Comparison of ENCODE assay signal across 21 cellular contexts in the genomic region with DNA sequence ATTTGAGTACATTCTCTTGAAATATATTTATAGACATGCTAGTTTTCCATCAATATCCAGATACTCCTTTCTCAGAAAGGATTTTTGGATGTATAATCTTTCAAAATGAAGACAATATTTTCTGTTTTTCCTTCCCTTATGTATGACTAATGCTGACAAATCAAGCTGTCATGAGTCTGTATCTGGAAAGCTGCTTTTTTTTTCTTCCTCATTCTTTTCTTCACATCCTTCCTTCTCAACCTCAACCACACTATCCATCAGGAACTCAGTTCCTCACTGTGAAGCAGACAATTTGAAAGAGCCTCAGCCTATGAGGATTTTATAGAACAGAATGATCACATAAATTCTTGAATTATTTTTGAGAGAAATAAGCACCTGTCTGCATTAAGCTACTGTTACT.
"Had no signal": no experiment of that assay in that cellular context is flagged by ENCODE, and none has a peak within 500 bp of the region (broad histone marks: within the 10 kb centered on the region; RNA-seq: fewer than 3 reads in every experiment).

No MANE protein-coding gene starts in this region.

- H3K9me3 Mint-ChIP-seq: activated CD4-positive, alpha-beta T cell treated with anti-CD3 and anti-CD28 coated beads, Interleukin-2, amount 10 ng/mL, durations not matched to agents 7 days and 5 days; activated T-cell treated with anti-CD3 and anti-CD28 coated beads, Interleukin-2, amount 50 U/mL, for 72 hours; brain; nephron progenitor cell had no signal

- H3K4me2 ChIP-seq: hepatocyte had no signal

- H3K27ac Mint-ChIP-seq: activated CD4-positive, alpha-beta T cell treated with anti-CD3 and anti-CD28 coated beads, Interleukin-2, amount 10 ng/mL, durations not matched to agents 7 days and 5 days; activated naive CD8-positive, alpha-beta T cell; activated T-cell treated with anti-CD3 and anti-CD28 coated beads, Interleukin-2, amount 50 U/mL, for 72 hours; brain; nephron progenitor cell; stimulated activated effector memory CD8-positive, alpha-beta T cell treated with anti-CD3 and anti-CD28 coated beads, Interleukin-12 subunit alpha, Interleukin-12 subunit beta, amount 100 ng/mL, for 72 hours had no signal

- H3K4me3 ChIP-seq: esophagus squamous epithelium, hepatocyte, left lung, sigmoid colon, testis, upper lobe of left lung had no signal

- H2AFZ ChIP-seq: hepatocyte had no signal

- H3K36me3 Mint-ChIP-seq: activated naive CD8-positive, alpha-beta T cell; brain; stimulated activated effector memory CD8-positive, alpha-beta T cell treated with anti-CD3 and anti-CD28 coated beads, Interleukin-12 subunit alpha, Interleukin-12 subunit beta, amount 100 ng/mL, for 72 hours had no signal

- H3K27me3 Mint-ChIP-seq: activated CD4-positive, alpha-beta T cell treated with anti-CD3 and anti-CD28 coated beads, Interleukin-2, amount 10 ng/mL, durations not matched to agents 7 days and 5 days; activated naive CD8-positive, alpha-beta T cell; brain had no signal

- H3K4me3 Mint-ChIP-seq: activated CD4-positive, alpha-beta T cell treated with anti-CD3 and anti-CD28 coated beads, Interleukin-2, amount 10 ng/mL, durations not matched to agents 7 days and 5 days; activated naive CD8-positive, alpha-beta T cell; activated T-cell treated with anti-CD3 and anti-CD28 coated beads, Interleukin-2, amount 50 U/mL, for 72 hours; brain; nephron progenitor cell; stimulated activated effector memory CD8-positive, alpha-beta T cell treated with anti-CD3 and anti-CD28 coated beads, Interleukin-12 subunit alpha, Interleukin-12 subunit beta, amount 100 ng/mL, for 72 hours had no signal

- H3K9me3 ChIP-seq: esophagus squamous epithelium, testis, upper lobe of left lung had no signal

- H3K36me3 ChIP-seq: esophagus squamous epithelium, left lung, sigmoid colon, upper lobe of left lung had no signal

- H3K27me3 ChIP-seq: esophagus squamous epithelium, hepatocyte, left lung, sigmoid colon, testis, upper lobe of left lung had no signal

- H3K4me1 ChIP-seq: esophagus squamous epithelium, left lung, sigmoid colon, testis, upper lobe of left lung had no signal

- H3K4me1 Mint-ChIP-seq: activated CD4-positive, alpha-beta T cell treated with anti-CD3 and anti-CD28 coated beads, Interleukin-2, amount 10 ng/mL, durations not matched to agents 7 days and 5 days; brain; nephron progenitor cell; stimulated activated effector memory CD8-positive, alpha-beta T cell treated with anti-CD3 and anti-CD28 coated beads, Interleukin-12 subunit alpha, Interleukin-12 subunit beta, amount 100 ng/mL, for 72 hours had no signal

- DNase-seq: activated CD4-positive, alpha-beta T cell treated with anti-CD3 and anti-CD28 coated beads, Interleukin-2, amount 10 ng/mL, durations not matched to agents 7 days and 5 days; activated CD8-positive, alpha-beta memory T cell treated with anti-CD3 and anti-CD28 coated beads, Interleukin-2, amount 50 U/mL, for 4 hours; activated gamma-delta T cell; activated T-cell treated with anti-CD3 and anti-CD28 coated beads, Interleukin-2, amount 50 U/mL, for 72 hours; amniotic stem cell; effector CD4-positive, alpha-beta T cell; esophagus squamous epithelium; left lung; nephron progenitor cell; occipital lobe; posterior cingulate gyrus; sigmoid colon; stimulated activated CD4-positive, alpha-beta T cell treated with anti-CD3 and anti-CD28 coated beads, Interleukin-4, amount 100 ng/mL, for 24 hours; T1000; testis; upper lobe of left lung had no signal

- ATAC-seq: activated T-cell treated with anti-CD3 and anti-CD28 coated beads, Interleukin-2, amount 50 U/mL, for 72 hours; left lung; stimulated activated effector memory CD8-positive, alpha-beta T cell treated with anti-CD3 and anti-CD28 coated beads, Interleukin-12 subunit alpha, Interleukin-12 subunit beta, amount 100 ng/mL, for 72 hours had no signal

- H3K27ac ChIP-seq: esophagus squamous epithelium, hepatocyte, left lung, sigmoid colon, testis, upper lobe of left lung had no signal

- H3K79me2 ChIP-seq: hepatocyte had no signal

- FAIRE-seq: keratinocyte had no signal
